Comparison of ENCODE assay signal across 15 cellular contexts in genomic region chr14:88863167-88863566, GRCh38. TPM values are rescaled to one million over a fixed set of nuclear protein-coding genes. Genes with fewer than 3 reads are reported as not detected.
DNase-seq lines count a peak whose midpoint lies in the region; ATAC-seq, FAIRE-seq and TF ChIP-seq lines count a peak whose summit lies in the region.
"Had no signal": no experiment of that assay in that cellular context is flagged by ENCODE, and none has a peak within 500 bp of the region (broad histone marks: within the 10 kb centered on the region; RNA-seq: fewer than 3 reads in every experiment).

No MANE protein-coding gene starts in this region.

- no peak overlapping the region for H2AK5ac ChIP-seq in mesendoderm (ENCODE audit: low read length)

- no peak overlapping the region for H2BK120ac ChIP-seq in mesendoderm (ENCODE audit: low read depth, low read length)

- H3K27ac ChIP-seq in mesendoderm (ENCODE audit: low read depth, low read length), result no peak overlapping the region
- H3K27ac ChIP-seq: A549, C4-2B, GM23248 had no signal

- TF ChIP-seq POLR2A in GM12891 (IDR thresholded peaks at IDR 0.05; ENCODE audit: low read depth, low read length), result no peak

- no peak overlapping the region for H2BK5ac ChIP-seq in mesendoderm (ENCODE audit: low read length)

- no peaks in the 10 kb centered on the region for H3K79me1 ChIP-seq in mesendoderm (ENCODE audit: low read length)

- no peaks in the 10 kb centered on the region for H3K27me3 ChIP-seq in mesendoderm (ENCODE audit: insufficient read depth, low read length, poor library complexity)
- H3K27me3 ChIP-seq: BE2C had no signal

- no peak overlapping the region for H3K56ac ChIP-seq in mesendoderm (ENCODE audit: low read length)

- TF ChIP-seq CTCF in D721Med (IDR thresholded peaks at IDR 0.05; ENCODE audit: insufficient read depth, missing control alignments), result no peak

- FAIRE-seq in D721Med (lab: Jason Lieb, UNC) (peak; percentile 55), GM12891 (lab: Jason Lieb, UNC) (no peak)
- FAIRE-seq: A549, H54 had no signal

- no peak overlapping the region for H3K9ac ChIP-seq in mesendoderm (ENCODE audit: low read length)
- H3K9ac ChIP-seq: GM23248 had no signal

- H3K4me2 ChIP-seq in mesendoderm (ENCODE audit: low read length), result no peak overlapping the region
- H3K4me2 ChIP-seq: A549 had no signal

- H3K18ac ChIP-seq in mesendoderm (ENCODE audit: low read length), result no peak overlapping the region

- H3K23ac ChIP-seq in mesendoderm (ENCODE audit: low read length), result no peak overlapping the region

- DNase-seq in COR-L47 (lab: John Stamatoyannopoulos, UW) (peak; percentile 17), D721Med (ENCODE audit: insufficient read length, low spot score) (no peak), amniotic epithelial cell (ENCODE audit: low read depth) (peak; percentile 2), mesendoderm (peak; percentile 21), NCI-H526 treated with DMSO at 0.1 percent for 48 hours (lab: John Stamatoyannopoulos, UW) (no peak), GM12891 (ENCODE audit: insufficient read length, low spot score) (no peak)
- DNase-seq: BE2C; CD4-positive, alpha-beta memory T cell; DND-41; GDM1; GM23248 had no signal

- H3K36me3 ChIP-seq in mesendoderm (ENCODE audit: control insufficient read depth, insufficient read depth, low read length), result no peaks in the 10 kb centered on the region

- WGBS in mesendoderm (ENCODE audit: extremely low coverage, insufficient coverage, low lambda C conversion rate), result no CpG with 5 or more reads among the region's 1 CpG

- ATAC-seq in esophagus mucosa, result no peak
- ATAC-seq: A549 had no signal

- H3K4me3 ChIP-seq in mesendoderm (ENCODE audit: low read length), result no peak overlapping the region
- H3K4me3 ChIP-seq: A549, GM23248 had no signal

- no peak overlapping the region for H3K4ac ChIP-seq in mesendoderm (ENCODE audit: low read depth, low read length)

- no peak overlapping the region for H2BK15ac ChIP-seq in mesendoderm (replicated peaks; ENCODE audit: low read depth)

- no peak overlapping the region for H4K8ac ChIP-seq in mesendoderm (ENCODE audit: low read depth, low read length)

- no peaks in the 10 kb centered on the region for H3K4me1 ChIP-seq in mesendoderm (ENCODE audit: control insufficient read depth, low read depth, low read length)
- H3K4me1 ChIP-seq: A549 had no signal

- H3K79me2 ChIP-seq in mesendoderm (ENCODE audit: control insufficient read depth, insufficient read depth, low read length), result no peaks in the 10 kb centered on the region

- H4K5ac ChIP-seq in mesendoderm (ENCODE audit: low read length), result no peak overlapping the region

TF ChIP-seq in GM12891, 5 proteins besides CTCF, POLR2A, EP300 and RAD21:
- TF ChIP-seq SPI1 (IDR thresholded peaks at IDR 0.05; ENCODE audit: low read depth, low read length), result no peak
- TF ChIP-seq TAF1 (IDR thresholded peaks at IDR 0.05; ENCODE audit: low read depth, low read length), result no peak
- no peak for TF ChIP-seq PAX5 (IDR thresholded peaks at IDR 0.05; ENCODE audit: insufficient read depth, low read length, severe bottlenecking)
- TF ChIP-seq POLR2AphosphoS5 (IDR thresholded peaks at IDR 0.05; ENCODE audit: low read depth, low read length), result no peak
- no peak for TF ChIP-seq POU2F2 (IDR thresholded peaks at IDR 0.05; ENCODE audit: low read depth, low read length)

RNA-seq across cellular contexts. Expression of gene TTC8, which starts 38.7 kb away (rescaled TPM):
- polyA plus RNA-seq in mesendoderm (2013, experiment 1 of 2), result 9.9 TPM
- 8.9 TPM for polyA plus RNA-seq in mesendoderm (2013, experiment 2 of 2)
- polyA plus RNA-seq in GM12891 (2012; ENCODE audit: low read depth, missing spikeins), result 1.4 TPM
- 12.8 TPM for total RNA-seq in esophagus mucosa

Comparison
In these comparisons a context has a peak if more than half of its experiments do, and no peak if none do; other contexts are left out.
1. DNase-seq: peak in COR-L47 (single experiment), amniotic epithelial cell (single experiment) and mesendoderm (single experiment); none in D721Med (single experiment), NCI-H526 treated with DMSO at 0.1 percent for 48 hours (single experiment) and GM12891 (single experiment).